Comparison of ENCODE assay signal across 33 cellular contexts in genomic region chr1:247474367-247474766, GRCh38. TPM values are rescaled to one million over a fixed set of nuclear protein-coding genes. Genes with fewer than 3 reads are reported as not detected.
DNase-seq lines count a peak whose midpoint lies in the region; ATAC-seq, FAIRE-seq and TF ChIP-seq lines count a peak whose summit lies in the region.
"Had no signal": no experiment of that assay in that cellular context is flagged by ENCODE, and none has a peak within 500 bp of the region (broad histone marks: within the 10 kb centered on the region; RNA-seq: fewer than 3 reads in every experiment).

No MANE protein-coding gene starts in this region.

- H4K8ac ChIP-seq in H1 (ENCODE audit: extremely low read depth, insufficient read depth, low read length) (no peak overlapping the region), trophoblast cell (ENCODE audit: low read depth, low read length) (no peak overlapping the region)

- H4K12ac ChIP-seq in trophoblast cell (ENCODE audit: low read depth, low read length), result no peak overlapping the region

- H3K18ac ChIP-seq in H1 (ENCODE audit: extremely low read depth, low read length) (no peak overlapping the region), trophoblast cell (ENCODE audit: low read length) (no peak overlapping the region)

- POLR2A ChIA-PET in H1 (lab: Charles Lee; ENCODE audit: partially characterized antibody), result interaction anchor here (0.7 kb wide), 1 partner anchor 32 kb away, joined by 4 read pairs; no protein-coding TSS in a partner anchor
- POLR2A ChIA-PET in naive thymus-derived CD8-positive, alpha-beta T cell (lab: Charles Lee), result no interaction called here

- H2AFZ ChIP-seq in H1 (ENCODE audit: low read length) (no peak overlapping the region), trophoblast cell (ENCODE audit: insufficient read depth, low read length, poor library complexity) (no peak overlapping the region)

- no peak for ATAC-seq in naive thymus-derived CD8-positive, alpha-beta T cell
- ATAC-seq: GM12878 had no signal

- WGBS in H1 (ENCODE audit: extremely low coverage in 1 of 2, insufficient coverage in 1 of 2, insufficient read length in 1 of 2, insufficient replicate concordance in 2 of 2, low coverage in 1 of 2, low lambda C conversion rate in 2 of 2, missing lambda C conversion rate in 1 of 2), 2 experiments, result 78% methylated on average over 3 of the region's 3 CpGs; no CpG with 5 or more reads in 1 of the 2 experiments
- no CpG with 5 or more reads among the region's 3 CpGs for WGBS in iPS DF 6.9 (ENCODE audit: insufficient coverage, insufficient read length)
- WGBS in trophoblast cell (ENCODE audit: extremely low coverage, insufficient coverage, insufficient read length), result no CpG with 5 or more reads among the region's 3 CpGs

- no peak overlapping the region for H3K27ac Mint-ChIP-seq in activated T-cell treated with anti-CD3 and anti-CD28 coated beads, Interleukin-2, amount 50 U/mL, for 24 hours
- no peak overlapping the region for H3K27ac Mint-ChIP-seq in naive thymus-derived CD8-positive, alpha-beta T cell
- H3K27ac Mint-ChIP-seq: CD14-positive monocyte; CD4-positive, alpha-beta memory T cell; CD4-positive, CD25-positive, alpha-beta regulatory T cell; CD8-positive, alpha-beta memory T cell had no signal

- no peaks in the 10 kb centered on the region for H3K27me3 Mint-ChIP-seq in activated T-cell treated with anti-CD3 and anti-CD28 coated beads, Interleukin-2, amount 50 U/mL, for 24 hours
- peaks cover 0 to 3% (median 0%) of the 10 kb centered on the region in 5 donors for H3K27me3 Mint-ChIP-seq in naive thymus-derived CD8-positive, alpha-beta T cell

- H3K36me3 ChIP-seq in H7 (replicated peaks; ENCODE audit: control insufficient read depth, insufficient read depth, low read length), result no peaks in the 10 kb centered on the region
- no peaks in the 10 kb centered on the region for H3K36me3 ChIP-seq in H1 (ENCODE audit: control insufficient read depth in 2 of 4, insufficient read depth in 4 of 4, low read length in 3 of 4)
- no peaks in the 10 kb centered on the region for H3K36me3 ChIP-seq in iPS DF 6.9 (ENCODE audit: control insufficient read depth, insufficient read depth, low read length)
- no peaks in the 10 kb centered on the region for H3K36me3 ChIP-seq in trophoblast cell (ENCODE audit: control insufficient read depth in 1 of 2, insufficient read depth in 2 of 2, low read length in 2 of 2)
- no peaks in the 10 kb centered on the region for H3K36me3 ChIP-seq in left ventricle myocardium inferior
- H3K36me3 ChIP-seq: BE2C, BLaER1 had no signal

- no peak overlapping the region for H3K4me2 ChIP-seq in H1 (ENCODE audit: insufficient read depth in 1 of 2, low read depth in 2 of 2, low read length in 2 of 2)
- H3K4me2 ChIP-seq in trophoblast cell (ENCODE audit: low read length), result no peak overlapping the region
- H3K4me2 ChIP-seq: BLaER1 had no signal

- no peak for TF ChIP-seq POLR2A in H1 (IDR thresholded peaks at IDR 0.05; ENCODE audit: control extremely low read depth in 1 of 2, low read depth in 2 of 2, low read length in 2 of 2)

- intact Hi-C loops in left ventricle myocardium inferior (cut with micrococcal nuclease), result no loop called here

- H3K4me3 Mint-ChIP-seq in activated T-cell treated with anti-CD3 and anti-CD28 coated beads, Interleukin-2, amount 50 U/mL, for 24 hours, result no peak overlapping the region
- no peak overlapping the region for H3K4me3 Mint-ChIP-seq in naive thymus-derived CD8-positive, alpha-beta T cell
- H3K4me3 Mint-ChIP-seq: CD14-positive monocyte; CD4-positive, alpha-beta memory T cell; CD4-positive, CD25-positive, alpha-beta regulatory T cell; CD8-positive, alpha-beta memory T cell had no signal

- DNase-seq in H7 (peak; percentile 29), H1 (ENCODE audit: low read depth in 1 of 2, low spot score in 2 of 2) (no peak), iPS DF 6.9 (ENCODE audit: low read depth, low spot score) (peak; percentile 9), trophoblast cell (no peak), left ventricle myocardium inferior (no peak)
- DNase-seq in activated effector memory CD4-positive, alpha-beta T cell treated with Interleukin-2 at 50 U/mL for 16 hours, result no peak
- no peak for DNase-seq in activated T-cell treated with anti-CD3 and anti-CD28 coated beads, Interleukin-2, amount 50 U/mL, for 24 hours
- DNase-seq in naive thymus-derived CD8-positive, alpha-beta T cell, result no peak
- DNase-seq: 8988T; ACHN; BE2C; C1 segment of cervical spinal cord; CD4-positive, alpha-beta memory T cell; CD4-positive, CD25-positive, alpha-beta regulatory T cell; CD8-positive, alpha-beta memory T cell; COR-L47; DMS 273 treated with DMSO at 0.1 percent for 48 hours; DMS153; DMS53; DMS79; DND-41; EL; GDM1 had no signal

- H3K9me3 ChIP-seq in H1 (ENCODE audit: insufficient read depth in 2 of 2, low read depth in 1 of 2, low read length in 1 of 2), result peaks cover 0 to 5% of the 10 kb centered on the region in 2 experiments; a peak in 2 of 4 replicates
- no peaks in the 10 kb centered on the region for H3K9me3 ChIP-seq in iPS DF 6.9 (ENCODE audit: control insufficient read depth, insufficient read depth, low read length)
- H3K9me3 ChIP-seq in trophoblast cell (ENCODE audit: insufficient read depth, low read depth, low read length), result no peaks in the 10 kb centered on the region
- H3K9me3 ChIP-seq in left ventricle myocardium inferior (replicated peaks), result peaks cover 18% of the 10 kb centered on the region
- H3K9me3 ChIP-seq: BE2C had no signal

- no peaks in the 10 kb centered on the region for H3K4me1 Mint-ChIP-seq in activated T-cell treated with anti-CD3 and anti-CD28 coated beads, Interleukin-2, amount 50 U/mL, for 24 hours (ENCODE audit: low read depth)
- peaks cover 0 to 13% (median 0%) of the 10 kb centered on the region in 4 donors for H3K4me1 Mint-ChIP-seq in naive thymus-derived CD8-positive, alpha-beta T cell
- H3K4me1 Mint-ChIP-seq: CD4-positive, alpha-beta memory T cell; CD4-positive, CD25-positive, alpha-beta regulatory T cell; CD8-positive, alpha-beta memory T cell had no signal

- H3K9me3 Mint-ChIP-seq in activated T-cell treated with anti-CD3 and anti-CD28 coated beads, Interleukin-2, amount 50 U/mL, for 24 hours, result no peaks in the 10 kb centered on the region
- H3K9me3 Mint-ChIP-seq in naive thymus-derived CD8-positive, alpha-beta T cell, result peaks cover 0 to 12% (median 0%) of the 10 kb centered on the region in 9 donors

- H3K23ac ChIP-seq in H1 (ENCODE audit: insufficient read length) (no peak overlapping the region), trophoblast cell (ENCODE audit: low read length) (no peak overlapping the region)

- H2BK120ac ChIP-seq in H1 (replicated peaks; ENCODE audit: low read depth, low read length), result no peak overlapping the region
- H2BK120ac ChIP-seq in trophoblast cell (ENCODE audit: insufficient read depth, low read length, poor library complexity), result peak overlapping the region; percentile 3

- H2AK5ac ChIP-seq in H1 (ENCODE audit: low read depth, low read length) (no peak overlapping the region), trophoblast cell (ENCODE audit: low read length) (no peak overlapping the region)

- no peaks in the 10 kb centered on the region for H3K23me2 ChIP-seq in H1 (ENCODE audit: low read depth, low read length)

- no peaks in the 10 kb centered on the region for H3K36me3 Mint-ChIP-seq in activated T-cell treated with anti-CD3 and anti-CD28 coated beads, Interleukin-2, amount 50 U/mL, for 24 hours (ENCODE audit: low read depth)
- peaks cover 0 to 8% (median 7%) of the 10 kb centered on the region in 3 donors for H3K36me3 Mint-ChIP-seq in naive thymus-derived CD8-positive, alpha-beta T cell
- H3K36me3 Mint-ChIP-seq: CD14-positive monocyte; CD4-positive, alpha-beta memory T cell; CD4-positive, CD25-positive, alpha-beta regulatory T cell; CD8-positive, alpha-beta memory T cell had no signal

- H3K4me1 ChIP-seq in H1 (replicated peaks in 1 of 4; ENCODE audit: control insufficient read depth in 3 of 4, insufficient read depth in 4 of 4, low read length in 3 of 4) (peaks cover 0 to 11% (median 2%) of the 10 kb centered on the region in 4 experiments; a peak in 4 of 7 replicates), iPS DF 6.9 (ENCODE audit: control insufficient read depth, insufficient read depth, low read length) (0 out of 2 replicates have a peak, but pooled peaks cover 1% of the 10 kb centered on the region), trophoblast cell (ENCODE audit: control insufficient read depth in 1 of 2, insufficient read depth in 2 of 2, low read length in 2 of 2) (peaks cover 0 to 6% of the 10 kb centered on the region in 2 experiments), left ventricle myocardium inferior (no peaks in the 10 kb centered on the region)
- H3K4me1 ChIP-seq: BE2C, BLaER1 had no signal

- H4K91ac ChIP-seq in H1 (replicated peaks; ENCODE audit: insufficient read length, low read length) (peak overlapping the region; percentile 34), trophoblast cell (ENCODE audit: low read depth, low read length) (no peak overlapping the region)

- H3K79me2 ChIP-seq in H1 (ENCODE audit: control insufficient read depth in 1 of 2, insufficient read depth in 2 of 2, low read length in 2 of 2), result no peaks in the 10 kb centered on the region
- H3K79me2 ChIP-seq in trophoblast cell (ENCODE audit: control insufficient read depth, insufficient read depth, low read length, poor library complexity), result no peaks in the 10 kb centered on the region

- H3K4me3 ChIP-seq in H7 (ENCODE audit: insufficient read depth, low read depth, low read length) (no peak overlapping the region), H1 (ENCODE audit: extremely low read depth in 1 of 4, insufficient read depth in 2 of 4, low read depth in 3 of 4, low read length in 4 of 4) (no peak overlapping the region), iPS DF 6.9 (ENCODE audit: low read length) (no peak overlapping the region), trophoblast cell (ENCODE audit: low read depth, low read length) (no peak overlapping the region), left ventricle myocardium inferior (no peak overlapping the region)
- H3K4me3 ChIP-seq: BLaER1, GM12878 had no signal

- H3K27me3 ChIP-seq in H7 (ENCODE audit: control insufficient read depth, insufficient read depth, low read length), result no peaks in the 10 kb centered on the region
- no peaks in the 10 kb centered on the region for H3K27me3 ChIP-seq in H1 (replicated peaks in 1 of 4; ENCODE audit: control insufficient read depth in 3 of 4, extremely low read depth in 1 of 4, insufficient read depth in 3 of 4, low read length in 3 of 4)
- H3K27me3 ChIP-seq in iPS DF 6.9 (ENCODE audit: control insufficient read depth, insufficient read depth, low read length), result no peaks in the 10 kb centered on the region
- no peaks in the 10 kb centered on the region for H3K27me3 ChIP-seq in trophoblast cell (ENCODE audit: insufficient read depth, low read length)
- H3K27me3 ChIP-seq in left ventricle myocardium inferior (ENCODE audit: low read depth), result no peaks in the 10 kb centered on the region
- H3K27me3 ChIP-seq: BLaER1 had no signal

- CTCF ChIA-PET in H1 (lab: Charles Lee; ENCODE audit: partially characterized antibody), result interaction anchor here (0.8 kb wide), 1 partner anchor 85 kb away, joined by 4 read pairs; no protein-coding TSS in a partner anchor

- no peak overlapping the region for H2BK15ac ChIP-seq in H1 (ENCODE audit: low read length)

- no peak for TF ChIP-seq RAD21 in H1 (IDR thresholded peaks at IDR 0.05 in 1 of 2, conservative IDR thresholded peaks at IDR 0.05 in 1 of 2; ENCODE audit: low read depth in 2 of 2, low read length in 2 of 2)

- no peak overlapping the region for H3K56ac ChIP-seq in H1 (replicated peaks; ENCODE audit: insufficient read length, low read depth, low read length)

- no peaks in the 10 kb centered on the region for H3K79me1 ChIP-seq in H1 (ENCODE audit: low read depth, low read length)
- H3K79me1 ChIP-seq in trophoblast cell (ENCODE audit: low read length), result peaks cover 31% of the 10 kb centered on the region

- TF ChIP-seq CTCF in H1 (IDR thresholded peaks at IDR 0.05; ENCODE audit: control extremely low read depth in 1 of 3, insufficient read depth in 1 of 3, low read depth in 1 of 3, low read length in 3 of 3) (no peak), left ventricle myocardium inferior (IDR thresholded peaks at IDR 0.05; ENCODE audit: borderline replicate concordance) (no peak)

- H3K14ac ChIP-seq in H1 (ENCODE audit: insufficient read length) (no peak overlapping the region), trophoblast cell (ENCODE audit: low read length) (no peak overlapping the region)

- H2BK5ac ChIP-seq in H1 (ENCODE audit: low read depth, low read length), result no peak overlapping the region
- no peak overlapping the region for H2BK5ac ChIP-seq in trophoblast cell (ENCODE audit: low read depth, low read length, poor library complexity)

- H3K9ac ChIP-seq in H1 (replicated peaks in 1 of 4; ENCODE audit: extremely low read depth in 1 of 4, low read depth in 3 of 4, low read length in 3 of 4) (no peak overlapping the region), trophoblast cell (ENCODE audit: low read length) (no peak overlapping the region)
- H3K9ac ChIP-seq: BLaER1 had no signal

- no peak for TF ChIP-seq EP300 in H1 (IDR thresholded peaks at IDR 0.05; ENCODE audit: borderline replicate concordance in 1 of 2, low read depth in 2 of 2, low read length in 2 of 2)

- H4K5ac ChIP-seq in H1 (ENCODE audit: insufficient read length, low read depth, low read length), result no peak overlapping the region

- H2BK12ac ChIP-seq in H1 (ENCODE audit: low read depth, low read length) (no peak overlapping the region), trophoblast cell (ENCODE audit: low read length) (peak overlapping the region; percentile 46)

- H3K4ac ChIP-seq in H1 (replicated peaks; ENCODE audit: insufficient read length, low read depth, low read length) (no peak overlapping the region), trophoblast cell (ENCODE audit: low read depth, low read length) (peak overlapping the region; percentile 1)

- H3K27ac ChIP-seq in H1 (ENCODE audit: low read depth, low read length) (no peak overlapping the region), iPS DF 6.9 (ENCODE audit: low read length) (no peak overlapping the region), trophoblast cell (ENCODE audit: low read depth, low read length) (no peak overlapping the region), left ventricle myocardium inferior (replicated peaks) (no peak overlapping the region)
- H3K27ac ChIP-seq: BLaER1 had no signal

- no peak overlapping the region for H2BK20ac ChIP-seq in H1 (ENCODE audit: low read length)

- FAIRE-seq in H1 (lab: Jason Lieb, UNC), result no peak
- FAIRE-seq: A204.1, GM12878, GM12892, GM18507 had no signal

- H4K20me1 ChIP-seq in H1 (replicated peaks in 1 of 2; ENCODE audit: control insufficient read depth in 1 of 2, insufficient read depth in 2 of 2, low read length in 2 of 2), result no peaks in the 10 kb centered on the region
- H4K20me1 ChIP-seq: BLaER1 had no signal

RNA-seq across cellular contexts. Expression of gene OR2B11, which starts 16.5 kb away (rescaled TPM):
- total RNA-seq in H7 (2014; rRNA removed; shearing (Covaris generic)), result not detected in 2 replicates
- total RNA-seq in H1 (2021; fragmentation: NEBNext Ultra II Directional; extraction: Animal tissue kit (Norgen Biotek cat#: 25700)), result not detected in 2 replicates
- not detected in 2 replicates for polyA plus RNA-seq in H1 (2011; rRNA removed)
- not detected for polyA plus RNA-seq in H1 (2011; cell fraction: cytosol; rRNA removed)
- polyA plus RNA-seq in H1 (2011; cell fraction: nucleus; rRNA removed), result not detected
- polyA plus RNA-seq in H1 (2012, experiment 1 of 2), result not detected in 4 replicates
- not detected for polyA plus RNA-seq in H1 (2012, experiment 2 of 2)
- polyA plus RNA-seq in H1 (2013, experiment 1 of 2), result not detected
- not detected for polyA plus RNA-seq in H1 (2013, experiment 2 of 2)
- polyA minus RNA-seq in H1 (2011; rRNA and poly(A)+ RNA removed), result not detected in 2 replicates
- polyA minus RNA-seq in H1 (2011; cell fraction: cytosol; rRNA and poly(A)+ RNA removed), result not detected
- not detected for polyA minus RNA-seq in H1 (2011; cell fraction: nucleus; rRNA and poly(A)+ RNA removed)
- polyA plus RNA-seq in trophoblast cell (2013), result 0.03 and 0.04 TPM in 2 replicates
- total RNA-seq in left ventricle myocardium inferior, result not detected
- not detected for total RNA-seq in naive thymus-derived CD8-positive, alpha-beta T cell
- polyA plus RNA-seq in naive thymus-derived CD8-positive, alpha-beta T cell, result not detected
- total RNA-seq: A673; CD4-positive, alpha-beta memory T cell; CD4-positive, CD25-positive, alpha-beta regulatory T cell; CD8-positive, alpha-beta memory T cell; Daoy; G401; GM12878 had no signal
- polyA plus RNA-seq: AG04450; CD4-positive, alpha-beta memory T cell; CD4-positive, CD25-positive, alpha-beta regulatory T cell; CD8-positive, alpha-beta memory T cell had no signal

RNA-seq across cellular contexts. Expression of gene NLRP3, which starts 58.4 kb away (rescaled TPM):
- total RNA-seq in H7 (2014; rRNA removed; shearing (Covaris generic)), result 0.55 and 1.4 TPM in 2 replicates
- 0.19 and 0.23 TPM in 2 replicates for total RNA-seq in H1 (2021; fragmentation: NEBNext Ultra II Directional; extraction: Animal tissue kit (Norgen Biotek cat#: 25700))
- 0.03 and 0.05 TPM in 2 replicates for polyA plus RNA-seq in H1 (2011; rRNA removed)
- 0.08 TPM for polyA plus RNA-seq in H1 (2011; cell fraction: cytosol; rRNA removed)
- 0.14 TPM for polyA plus RNA-seq in H1 (2011; cell fraction: nucleus; rRNA removed)
- polyA plus RNA-seq in H1 (2012, experiment 1 of 2), result 0.05 to 0.39 TPM (median 0.10 TPM) in 4 replicates
- not detected for polyA plus RNA-seq in H1 (2012, experiment 2 of 2)
- 0.04 TPM for polyA plus RNA-seq in H1 (2013, experiment 1 of 2)
- polyA plus RNA-seq in H1 (2013, experiment 2 of 2), result 0.02 TPM
- 0.03 and 0.10 TPM in 2 replicates for polyA minus RNA-seq in H1 (2011; rRNA and poly(A)+ RNA removed)
- 0.29 TPM for polyA minus RNA-seq in H1 (2011; cell fraction: cytosol; rRNA and poly(A)+ RNA removed)
- not detected for polyA minus RNA-seq in H1 (2011; cell fraction: nucleus; rRNA and poly(A)+ RNA removed)
- polyA plus RNA-seq in trophoblast cell (2013), result 0.59 and 1.2 TPM in 2 replicates
- total RNA-seq in left ventricle myocardium inferior, result 0.66 TPM
- 1 to 10 TPM; 2.6 to 3.2 TPM for total RNA-seq in naive thymus-derived CD8-positive, alpha-beta T cell
- 1 to 10 TPM in 2 of 3 donors, under 1 TPM in 1; 0.42 to 2.4 (median 1.8) TPM for polyA plus RNA-seq in naive thymus-derived CD8-positive, alpha-beta T cell
- total RNA-seq: A673, G401 had no signal

Comparison
In these comparisons a context has a peak if more than half of its experiments do, and no peak if none do; other contexts are left out.
1. DNase-seq: peak in H7 (single experiment) and iPS DF 6.9 (single experiment); none in H1 (0 of 2), trophoblast cell (0 of 2), left ventricle myocardium inferior (single experiment), activated effector memory CD4-positive, alpha-beta T cell treated with Interleukin-2 at 50 U/mL for 16 hours (single experiment), activated T-cell treated with anti-CD3 and anti-CD28 coated beads, Interleukin-2, amount 50 U/mL, for 24 hours (single experiment) and naive thymus-derived CD8-positive, alpha-beta T cell (0 of 10).